Comparison of ENCODE assay signal across 27 cellular contexts in the genomic region with DNA sequence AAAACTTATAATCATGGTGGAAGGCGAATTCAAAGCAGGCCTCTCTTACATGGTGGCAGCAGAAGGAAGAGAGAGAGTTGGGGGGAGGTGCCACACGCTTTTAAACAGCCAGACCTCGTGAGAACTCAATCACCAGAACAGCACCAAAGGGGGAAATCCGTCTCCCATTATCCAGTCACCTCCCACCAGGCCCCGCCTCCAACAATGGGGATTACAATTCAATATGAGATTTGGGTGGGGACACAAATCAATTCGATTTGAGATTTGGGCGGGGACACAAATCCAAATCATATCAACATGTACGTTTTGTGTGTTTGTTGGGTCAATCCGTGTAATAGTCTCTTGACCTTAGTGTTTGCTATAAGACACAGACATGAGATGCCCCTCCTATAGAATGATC.
"Had no signal": no experiment of that assay in that cellular context is flagged by ENCODE, and none has a peak within 500 bp of the region (broad histone marks: within the 10 kb centered on the region; RNA-seq: fewer than 3 reads in every experiment).

No MANE protein-coding gene starts in this region.

- H3K4me3 Mint-ChIP-seq: activated B cell treated with CpG ODN at 0.5 μM for 24 hours; activated CD4-positive, alpha-beta memory T cell treated with anti-CD3 and anti-CD28 coated beads for 36 hours; activated T-cell treated with anti-CD3 and anti-CD28 coated beads, Interleukin-2, amount 50 U/mL, for 24 hours; activated T-helper 17 cell treated with anti-CD3 and anti-CD28 coated beads, Interleukin-2, amount 50 U/mL, for 72 hours; mesothelial cell of epicardium; natural killer cell treated with Interleukin-12 subunit alpha and Interleukin-12 subunit beta and Interleukin-15 and Interleukin-18, amount 100 ng/mL, for 72 hours had no signal

- DNase-seq: activated B cell treated with CpG ODN at 0.5 μM for 24 hours; activated CD4-positive, alpha-beta memory T cell treated with anti-CD3 and anti-CD28 coated beads for 36 hours; activated CD4-positive, alpha-beta T cell treated with anti-CD3 and anti-CD28 coated beads for 48 hours; activated T-cell treated with anti-CD3 and anti-CD28 coated beads, Interleukin-2, amount 50 U/mL, for 24 hours; brain microvascular endothelial cell; caudate nucleus; dermis blood vessel endothelial cell; esophagus squamous epithelium; head of caudate nucleus; hypothalamus; left ventricle myocardium inferior; mammary epithelial cell; ovary; stimulated activated CD4-positive, alpha-beta T cell treated with anti-CD3 and anti-CD28 coated beads, Interleukin-4, amount 100 ng/mL, for 1 hour; stimulated activated naive CD4-positive, alpha-beta T cell treated with Interleukin-2 at 50 U/mL for 16 hours; substantia nigra; T1000; thyroid gland; upper lobe of right lung had no signal

- H3K36me3 Mint-ChIP-seq: activated CD4-positive, alpha-beta memory T cell treated with anti-CD3 and anti-CD28 coated beads for 36 hours; mesothelial cell of epicardium; natural killer cell treated with Interleukin-12 subunit alpha and Interleukin-12 subunit beta and Interleukin-15 and Interleukin-18, amount 100 ng/mL, for 72 hours had no signal

- H3K27me3 Mint-ChIP-seq: activated B cell treated with CpG ODN at 0.5 μM for 24 hours; activated CD4-positive, alpha-beta memory T cell treated with anti-CD3 and anti-CD28 coated beads for 36 hours; activated T-cell treated with anti-CD3 and anti-CD28 coated beads, Interleukin-2, amount 50 U/mL, for 24 hours; activated T-helper 17 cell treated with anti-CD3 and anti-CD28 coated beads, Interleukin-2, amount 50 U/mL, for 72 hours; natural killer cell treated with Interleukin-12 subunit alpha and Interleukin-12 subunit beta and Interleukin-15 and Interleukin-18, amount 100 ng/mL, for 72 hours had no signal

- H3K27ac Mint-ChIP-seq: activated B cell treated with CpG ODN at 0.5 μM for 24 hours; activated CD4-positive, alpha-beta memory T cell treated with anti-CD3 and anti-CD28 coated beads for 36 hours; activated T-cell treated with anti-CD3 and anti-CD28 coated beads, Interleukin-2, amount 50 U/mL, for 24 hours; mesothelial cell of epicardium; natural killer cell treated with Interleukin-12 subunit alpha and Interleukin-12 subunit beta and Interleukin-15 and Interleukin-18, amount 100 ng/mL, for 72 hours had no signal

- H3K36me3 ChIP-seq: adrenal gland, ascending aorta, brain microvascular endothelial cell, esophagus squamous epithelium, gastroesophageal sphincter, left ventricle myocardium inferior, ovary, prostate gland, thyroid gland, upper lobe of right lung had no signal

- H3K27ac ChIP-seq: adrenal gland, ascending aorta, brain microvascular endothelial cell, esophagus squamous epithelium, gastroesophageal sphincter, left ventricle myocardium inferior, ovary, prostate gland, thyroid gland, upper lobe of right lung had no signal

- H3K27me3 ChIP-seq: adrenal gland, ascending aorta, brain microvascular endothelial cell, esophagus squamous epithelium, gastroesophageal sphincter, ovary, thyroid gland, upper lobe of right lung had no signal

- H3K9me3 Mint-ChIP-seq: activated B cell treated with CpG ODN at 0.5 μM for 24 hours; natural killer cell treated with Interleukin-12 subunit alpha and Interleukin-12 subunit beta and Interleukin-15 and Interleukin-18, amount 100 ng/mL, for 72 hours had no signal

- H3K4me1 Mint-ChIP-seq: activated B cell treated with CpG ODN at 0.5 μM for 24 hours had no signal

- H3K9me3 ChIP-seq: ascending aorta, esophagus squamous epithelium, gastroesophageal sphincter, left ventricle myocardium inferior, ovary, prostate gland, thyroid gland, upper lobe of right lung had no signal

- H3K4me1 ChIP-seq: ascending aorta, gastroesophageal sphincter, thyroid gland, upper lobe of right lung had no signal

- ATAC-seq: activated T-helper 17 cell treated with anti-CD3 and anti-CD28 coated beads, Interleukin-2, amount 50 U/mL, for 72 hours; gastroesophageal sphincter; natural killer cell treated with Interleukin-12 subunit alpha and Interleukin-12 subunit beta and Interleukin-15 and Interleukin-18, amount 100 ng/mL, for 72 hours; SK-N-SH treated with all-trans-retinoic acid at 6 μM for 48 hours; upper lobe of right lung had no signal

- H3K4me3 ChIP-seq: adrenal gland, ascending aorta, esophagus squamous epithelium, gastroesophageal sphincter, left ventricle myocardium inferior, ovary, prostate gland, thyroid gland, upper lobe of right lung had no signal
